ENCODE assay signal across 21 cellular contexts in genomic region chr2:220293966-220294365, GRCh38.
A peak's percentile ranks its signal among the peaks of the same experiment; 100 is the strongest.
DNase-seq lines count a peak whose midpoint lies in the region; FAIRE-seq and TF ChIP-seq lines count a peak whose summit lies in the region.
"Had no signal": no experiment of that assay in that cellular context is flagged by ENCODE, and none has a peak within 500 bp of the region (broad histone marks: within the 10 kb centered on the region; RNA-seq: fewer than 3 reads in every experiment).

No MANE protein-coding gene starts in this region.

- H3K36me3 Mint-ChIP-seq in osteocyte (ENCODE audit: unreplicated experiment) = no peaks in the 10 kb centered on the region
- H3K36me3 Mint-ChIP-seq: CD4-positive, CD25-positive, alpha-beta regulatory T cell; CD8-positive, alpha-beta T cell had no signal

- no peak overlapping the region for H2BK5ac ChIP-seq in trophoblast cell (ENCODE audit: low read depth, low read length, poor library complexity)

- H3K23ac ChIP-seq in trophoblast cell (ENCODE audit: low read length) = no peak overlapping the region

- H3K9me3 ChIP-seq in PC-9 (ENCODE audit: insufficient read depth, low read depth) (peaks cover 10% of the 10 kb centered on the region), trophoblast cell (ENCODE audit: insufficient read depth, low read depth, low read length) (no peaks in the 10 kb centered on the region), BE2C (no peaks in the 10 kb centered on the region)
- H3K9me3 ChIP-seq: BLaER1 had no signal

- H3K9me2 ChIP-seq in PC-9 (ENCODE audit: insufficient read depth) = no peaks in the 10 kb centered on the region

- CTCF ChIA-PET in PC-9 (lab: Charles Lee) = no interaction called here

- TF ChIP-seq CTCF in PC-9 (conservative IDR thresholded peaks at IDR 0.05) (no peak), bronchial epithelial cell (IDR thresholded peaks at IDR 0.05; ENCODE audit: insufficient read depth, low read length, severe bottlenecking) (no peak), BE2C (IDR thresholded peaks at IDR 0.05; ENCODE audit: low read depth, low read length) (no peak), osteocyte (IDR thresholded peaks at IDR 0.05) (no peak)

- H2AFZ ChIP-seq in PC-9 (no peak overlapping the region), trophoblast cell (ENCODE audit: insufficient read depth, low read length, poor library complexity) (no peak overlapping the region)
- H2AFZ ChIP-seq: GM23248 had no signal

- FAIRE-seq in bronchial epithelial cell (lab: Jason Lieb, UNC) = no peak
- FAIRE-seq: G401.6, GM12892, H1 had no signal

- POLR2A ChIA-PET in PC-9 (lab: Charles Lee; ENCODE audit: unreplicated experiment) = no interaction called here

- H3K4ac ChIP-seq in trophoblast cell (ENCODE audit: low read depth, low read length) = no peak overlapping the region

- no peaks in the 10 kb centered on the region for H4K20me1 ChIP-seq in PC-9 (ENCODE audit: insufficient read depth)
- H4K20me1 ChIP-seq: BLaER1 had no signal

- H3K18ac ChIP-seq in trophoblast cell (ENCODE audit: low read length) = no peak overlapping the region

- no peak overlapping the region for H3K27ac Mint-ChIP-seq in osteocyte (ENCODE audit: unreplicated experiment)
- H3K27ac Mint-ChIP-seq: CD4-positive, CD25-positive, alpha-beta regulatory T cell; CD8-positive, alpha-beta T cell had no signal

- no peaks in the 10 kb centered on the region for H3K27me3 ChIP-seq in PC-9 (ENCODE audit: insufficient read depth, low read depth)
- no peaks in the 10 kb centered on the region for H3K27me3 ChIP-seq in bronchial epithelial cell (ENCODE audit: control insufficient read depth, insufficient read depth, low read length)
- no peaks in the 10 kb centered on the region for H3K27me3 ChIP-seq in trophoblast cell (ENCODE audit: insufficient read depth, low read length)
- no peaks in the 10 kb centered on the region for H3K27me3 ChIP-seq in BE2C
- H3K27me3 ChIP-seq: BLaER1 had no signal

- H3K79me1 ChIP-seq in trophoblast cell (ENCODE audit: low read length) = no peaks in the 10 kb centered on the region

- DNase-seq in M059J (ENCODE audit: low read depth) = peak; percentile 38
- no peak for DNase-seq in PC-9
- DNase-seq in bronchial epithelial cell (ENCODE audit: low read depth) = peak; percentile 22
- peak; percentile 74 to 89 for DNase-seq in trophoblast cell
- DNase-seq in BE2C = no peak
- no peak for DNase-seq in NCI-H2029 treated with DMSO at 0.1 percent for 48 hours (lab: John Stamatoyannopoulos, UW)
- DNase-seq in NCI-H510A treated with DMSO at 0.1 percent for 48 hours (lab: John Stamatoyannopoulos, UW) = no peak
- DNase-seq in osteocyte (ENCODE audit: extremely low spot score, unreplicated experiment) = no peak
- DNase-seq: Caco-2; CD4-positive, CD25-positive, alpha-beta regulatory T cell; CD8-positive, alpha-beta T cell; DMS153; DND-41; GM23248; H7; HCEC 1CT had no signal

- H3F3A ChIP-seq in PC-9 (ENCODE audit: insufficient read depth, low read depth) = no peaks in the 10 kb centered on the region

- no peak overlapping the region for H4K8ac ChIP-seq in trophoblast cell (ENCODE audit: low read depth, low read length)

- no peak overlapping the region for H3K27ac ChIP-seq in PC-9
- H3K27ac ChIP-seq in trophoblast cell (ENCODE audit: low read depth, low read length) = no peak overlapping the region
- H3K27ac ChIP-seq: BLaER1, C4-2B, GM23248 had no signal

- no peaks in the 10 kb centered on the region for H3K27me3 Mint-ChIP-seq in osteocyte (ENCODE audit: unreplicated experiment)
- H3K27me3 Mint-ChIP-seq: CD4-positive, CD25-positive, alpha-beta regulatory T cell had no signal

- H3K14ac ChIP-seq in trophoblast cell (ENCODE audit: low read length) = no peak overlapping the region

- no TSS peak for BruUV-seq in PC-9 (replicated peaks; lab: Mats Ljungman, UMichigan)

- H3K4me3 ChIP-seq in PC-9 (no peak overlapping the region), bronchial epithelial cell (ENCODE audit: low read depth, low read length) (no peak overlapping the region), trophoblast cell (ENCODE audit: low read depth, low read length) (no peak overlapping the region), BE2C (ENCODE audit: low read depth, low read length) (no peak overlapping the region)
- H3K4me3 ChIP-seq: BLaER1, GM23248 had no signal

- no peak overlapping the region for H4K91ac ChIP-seq in trophoblast cell (ENCODE audit: low read depth, low read length)

- intact Hi-C loops in PC-9 (cut with micrococcal nuclease; ENCODE audit: unreplicated experiment) = no loop called here

- H3K9me3 Mint-ChIP-seq in osteocyte (ENCODE audit: unreplicated experiment) = peaks cover 8% of the 10 kb centered on the region

- H3K4me2 ChIP-seq in PC-9 = peak overlapping the region; percentile 1; the same call in 1 of the 2 replicates
- H3K4me2 ChIP-seq in trophoblast cell (ENCODE audit: low read length) = no peak overlapping the region
- H3K4me2 ChIP-seq: BLaER1 had no signal

- H3K4me3 Mint-ChIP-seq in osteocyte (ENCODE audit: unreplicated experiment) = no peak overlapping the region
- H3K4me3 Mint-ChIP-seq: CD4-positive, CD25-positive, alpha-beta regulatory T cell; CD8-positive, alpha-beta T cell had no signal

- H3K9ac ChIP-seq in trophoblast cell (ENCODE audit: low read length) = no peak overlapping the region
- H3K9ac ChIP-seq: BLaER1, GM23248 had no signal

- H3K4me1 Mint-ChIP-seq in osteocyte (ENCODE audit: unreplicated experiment) = peaks cover 2% of the 10 kb centered on the region
- H3K4me1 Mint-ChIP-seq: CD4-positive, CD25-positive, alpha-beta regulatory T cell had no signal

- no peak overlapping the region for H2BK120ac ChIP-seq in trophoblast cell (ENCODE audit: insufficient read depth, low read length, poor library complexity)

- H2BK12ac ChIP-seq in trophoblast cell (ENCODE audit: low read length) = no peak overlapping the region

- H3K36me3 ChIP-seq in PC-9 (ENCODE audit: low read depth) (no peaks in the 10 kb centered on the region), bronchial epithelial cell (ENCODE audit: control insufficient read depth, insufficient read depth, low read length) (no peaks in the 10 kb centered on the region), trophoblast cell (ENCODE audit: control insufficient read depth in 1 of 2, insufficient read depth in 2 of 2, low read length in 2 of 2) (no peaks in the 10 kb centered on the region), BE2C (no peaks in the 10 kb centered on the region)
- H3K36me3 ChIP-seq: BLaER1 had no signal

- no peaks in the 10 kb centered on the region for H3K79me2 ChIP-seq in PC-9 (ENCODE audit: low read depth)
- H3K79me2 ChIP-seq in trophoblast cell (ENCODE audit: control insufficient read depth, insufficient read depth, low read length, poor library complexity) = no peaks in the 10 kb centered on the region

- whole genome bisulfite sequencing in trophoblast cell (ENCODE audit: extremely low coverage, insufficient coverage, insufficient read length) = no CpG with 5 or more reads among the region's 1 CpG

- H4K12ac ChIP-seq in trophoblast cell (ENCODE audit: low read depth, low read length) = no peak overlapping the region

- no peak overlapping the region for H2AK5ac ChIP-seq in trophoblast cell (ENCODE audit: low read length)

- H3K4me1 ChIP-seq in PC-9 (replicated peaks; ENCODE audit: insufficient read depth) (peaks cover 10% of the 10 kb centered on the region), trophoblast cell (ENCODE audit: control insufficient read depth in 1 of 2, insufficient read depth in 2 of 2, low read length in 2 of 2) (no peaks in the 10 kb centered on the region), BE2C (no peaks in the 10 kb centered on the region)
- H3K4me1 ChIP-seq: Caco-2 had no signal

Comparison
In these comparisons a context has a peak if more than half of its experiments do, and no peak if none do; other contexts are left out.
1. DNase-seq: peak in M059J (single experiment), bronchial epithelial cell (single experiment) and trophoblast cell (2 of 2); none in PC-9 (0 of 2), BE2C (single experiment), NCI-H2029 treated with DMSO at 0.1 percent for 48 hours (single experiment), NCI-H510A treated with DMSO at 0.1 percent for 48 hours (single experiment) and osteocyte (single experiment).